1 cellular context compared by ENCODE assay signal in the genomic region with DNA sequence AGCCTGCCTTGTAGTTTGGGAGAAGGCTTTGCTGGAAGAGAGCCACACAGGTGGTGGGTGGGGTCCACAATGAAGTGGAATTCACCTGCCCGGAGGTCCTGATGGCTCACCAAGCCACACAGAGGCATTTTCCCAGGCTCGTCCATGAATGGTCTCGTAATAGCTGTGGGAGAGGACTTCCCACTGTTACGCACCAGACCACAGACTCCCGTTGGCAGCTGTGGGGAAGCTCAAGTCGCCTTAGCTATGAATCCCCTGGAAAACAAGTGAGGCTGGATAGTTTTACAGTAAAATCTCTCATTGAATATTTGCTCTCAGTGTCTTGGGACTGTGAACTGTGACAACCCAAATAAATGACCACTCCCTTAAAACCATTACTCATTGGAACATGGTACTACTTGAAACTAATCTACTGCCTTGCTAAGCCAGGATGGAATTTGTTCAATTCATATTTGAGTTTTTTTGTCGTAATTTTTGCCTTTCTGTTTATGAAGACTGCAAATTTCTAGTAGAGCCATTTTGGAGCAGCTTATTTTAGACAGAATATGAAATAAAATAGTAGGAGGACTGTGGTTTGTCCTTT.
TF ChIP-seq lines count a peak whose summit lies in the region.

No MANE protein-coding gene starts in this region.

TF ChIP-seq in HepG2, 621 proteins besides CTCF, POLR2A, EP300 and RAD21:
- TF ChIP-seq ZNF335 (CRISPR knock-in tag; IDR thresholded peaks at IDR 0.05) (no peak), JDP2 (CRISPR knock-in tag; IDR thresholded peaks at IDR 0.05; ENCODE audit: borderline replicate concordance) (no peak)
- TF ChIP-seq, protein P1, sequence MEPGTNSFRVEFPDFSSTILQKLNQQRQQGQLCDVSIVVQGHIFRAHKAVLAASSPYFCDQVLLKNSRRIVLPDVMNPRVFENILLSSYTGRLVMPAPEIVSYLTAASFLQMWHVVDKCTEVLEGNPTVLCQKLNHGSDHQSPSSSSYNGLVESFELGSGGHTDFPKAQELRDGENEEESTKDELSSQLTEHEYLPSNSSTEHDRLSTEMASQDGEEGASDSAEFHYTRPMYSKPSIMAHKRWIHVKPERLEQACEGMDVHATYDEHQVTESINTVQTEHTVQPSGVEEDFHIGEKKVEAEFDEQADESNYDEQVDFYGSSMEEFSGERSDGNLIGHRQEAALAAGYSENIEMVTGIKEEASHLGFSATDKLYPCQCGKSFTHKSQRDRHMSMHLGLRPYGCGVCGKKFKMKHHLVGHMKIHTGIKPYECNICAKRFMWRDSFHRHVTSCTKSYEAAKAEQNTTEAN (CRISPR knock-in tag; conservative IDR thresholded peaks at IDR 0.05), result no peak
